15 cellular contexts compared by ENCODE assay signal in the genomic region with DNA sequence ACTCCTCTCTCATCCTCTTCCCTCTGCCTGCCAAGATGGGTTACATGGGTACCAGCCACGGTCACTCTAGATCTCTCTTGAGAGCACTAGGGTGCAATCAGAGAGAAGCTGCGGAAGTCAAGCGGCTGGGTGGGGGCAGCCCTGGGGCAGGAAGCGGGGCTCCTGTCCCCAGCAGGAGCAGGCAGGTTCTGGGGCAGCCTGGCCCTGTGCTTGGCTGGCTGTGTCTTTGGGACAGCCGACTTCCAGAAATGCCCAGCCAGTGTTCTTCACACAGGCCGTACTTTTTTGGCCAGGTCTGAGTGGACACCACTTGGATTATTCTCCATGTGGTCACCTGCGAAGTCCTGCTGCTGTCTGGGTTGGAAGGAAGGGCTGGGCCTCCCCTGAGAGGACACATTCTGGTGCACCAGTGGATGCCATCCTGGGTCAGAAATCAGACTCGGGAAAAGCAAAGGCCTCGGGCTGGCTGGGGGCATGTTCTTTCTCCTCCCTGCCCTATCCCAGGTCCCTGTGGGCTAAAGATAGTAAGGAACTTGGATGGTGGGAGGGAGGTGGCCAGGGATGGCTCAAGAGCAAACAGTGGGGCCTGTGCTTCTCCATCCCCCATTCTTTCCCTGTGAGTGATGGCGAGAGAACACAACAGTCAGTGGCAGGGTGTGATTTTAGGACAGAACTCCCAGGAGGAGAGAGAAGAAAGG.
DNase-seq lines count a peak whose midpoint lies in the region; ATAC-seq, FAIRE-seq and TF ChIP-seq lines count a peak whose summit lies in the region.
"Had no signal": no experiment of that assay in that cellular context is flagged by ENCODE, and none has a peak within 500 bp of the region (broad histone marks: within the 10 kb centered on the region; RNA-seq: fewer than 3 reads in every experiment).

No MANE protein-coding gene starts in this region.

- no peak for TF ChIP-seq EP300 in stomach (IDR thresholded peaks at IDR 0.05)

- CTCF ChIA-PET in activated CD4-positive, alpha-beta T cell treated with anti-CD3 and anti-CD28 coated beads, Interleukin-2, amount 10 ng/mL, durations not matched to agents 7 days and 5 days (lab: Charles Lee) = interaction anchor here (1.6 kb wide), 1 partner anchor 183 kb away, joined by 5 read pairs; no protein-coding TSS in a partner anchor

- intact Hi-C loops in kidney (cut with DNase I) = no loop called here
- intact Hi-C loops in stomach (cut with DNase I; ENCODE audit: low total_unique reads) = no loop called here

- TF ChIP-seq CTCF in kidney (IDR thresholded peaks at IDR 0.05; ENCODE audit: borderline replicate concordance, extremely low read depth, insufficient read depth) (no peak), stomach (IDR thresholded peaks at IDR 0.05) (no peak)

- peaks cover 0 to under 1% of the 10 kb centered on the region in 2 donors for H3K4me1 ChIP-seq in kidney (ENCODE audit: control insufficient read depth in 1 of 2, insufficient read depth in 1 of 2, low read depth in 1 of 2, low read length in 2 of 2)
- H3K4me1 ChIP-seq in stomach = peaks cover 17 to 54% (median 30%) of the 10 kb centered on the region in 4 donors

- H3K9ac ChIP-seq in kidney (ENCODE audit: low read length in 2 of 2) = no peak overlapping the region

- no peak overlapping the region for H3K4me3 ChIP-seq in kidney (ENCODE audit: low read length in 2 of 2)
- H3K4me3 ChIP-seq in stomach = no peak overlapping the region

- H3K27ac ChIP-seq in kidney (ENCODE audit: low read depth in 2 of 2, low read length in 2 of 2) (no peak overlapping the region), stomach (peak overlapping the region in 3 of 5 donors; percentile 16 to 73 (median 34))
- H3K27ac ChIP-seq: VCaP had no signal

- H3K27me3 Mint-ChIP-seq in activated CD4-positive, alpha-beta T cell treated with anti-CD3 and anti-CD28 coated beads, Interleukin-2, amount 10 ng/mL, durations not matched to agents 7 days and 5 days = no peaks in the 10 kb centered on the region
- no peaks in the 10 kb centered on the region for H3K27me3 Mint-ChIP-seq in activated T-cell treated with anti-CD3 and anti-CD28 coated beads, Interleukin-2, amount 50 U/mL, for 72 hours (ENCODE audit: low read depth)

- H3K36me3 Mint-ChIP-seq in activated CD4-positive, alpha-beta T cell treated with anti-CD3 and anti-CD28 coated beads, Interleukin-2, amount 10 ng/mL, durations not matched to agents 7 days and 5 days (ENCODE audit: low read depth) = peaks cover 51% of the 10 kb centered on the region
- peaks cover 9 to 27% of the 10 kb centered on the region in 2 donors for H3K36me3 Mint-ChIP-seq in activated T-cell treated with anti-CD3 and anti-CD28 coated beads, Interleukin-2, amount 50 U/mL, for 72 hours (ENCODE audit: insufficient read depth in 2 of 2)

- no peaks in the 10 kb centered on the region for H3K9me3 Mint-ChIP-seq in activated CD4-positive, alpha-beta T cell treated with anti-CD3 and anti-CD28 coated beads, Interleukin-2, amount 10 ng/mL, durations not matched to agents 7 days and 5 days
- H3K9me3 Mint-ChIP-seq in activated T-cell treated with anti-CD3 and anti-CD28 coated beads, Interleukin-2, amount 50 U/mL, for 72 hours = no peaks in the 10 kb centered on the region
- H3K9me3 Mint-ChIP-seq: endodermal cell, mesothelial cell of epicardium had no signal

- H3K27me3 ChIP-seq in stomach = no peaks in the 10 kb centered on the region

- POLR2A ChIA-PET in activated CD4-positive, alpha-beta T cell treated with anti-CD3 and anti-CD28 coated beads, Interleukin-2, amount 10 ng/mL, durations not matched to agents 7 days and 5 days (lab: Charles Lee) = no interaction called here

- H3K4me1 Mint-ChIP-seq in activated CD4-positive, alpha-beta T cell treated with anti-CD3 and anti-CD28 coated beads, Interleukin-2, amount 10 ng/mL, durations not matched to agents 7 days and 5 days = peaks cover 61% of the 10 kb centered on the region
- peaks cover 79% of the 10 kb centered on the region for H3K4me1 Mint-ChIP-seq in activated T-cell treated with anti-CD3 and anti-CD28 coated beads, Interleukin-2, amount 50 U/mL, for 72 hours (ENCODE audit: low read depth)

- WGBS in stomach, 5 donors = 75 to 92% (median 86%) methylated on average over 7 to 10 of the region's 10 CpGs

- no peak overlapping the region for H3K4me3 Mint-ChIP-seq in activated CD4-positive, alpha-beta T cell treated with anti-CD3 and anti-CD28 coated beads, Interleukin-2, amount 10 ng/mL, durations not matched to agents 7 days and 5 days
- peak overlapping the region; percentile 25 to 89 for H3K4me3 Mint-ChIP-seq in activated T-cell treated with anti-CD3 and anti-CD28 coated beads, Interleukin-2, amount 50 U/mL, for 72 hours
- H3K4me3 Mint-ChIP-seq: endodermal cell, mesothelial cell of epicardium had no signal

- DNase-seq in activated CD4-positive, alpha-beta T cell treated with anti-CD3 and anti-CD28 coated beads, Interleukin-2, amount 10 ng/mL, durations not matched to agents 7 days and 5 days = no peak
- no peak for DNase-seq in activated CD4-positive, alpha-beta T cell treated with anti-CD3 and anti-CD28 coated beads, Interleukin-2, amount 50 U/mL, for 48 hours
- DNase-seq in activated T-cell treated with anti-CD3 and anti-CD28 coated beads, Interleukin-2, amount 50 U/mL, for 72 hours = no peak
- DNase-seq in kidney = peak; percentile 50
- no peak for DNase-seq in stomach
- no peak for DNase-seq in NCI-H2029 treated with DMSO at 0.1 percent for 48 hours (lab: John Stamatoyannopoulos, UW)
- DNase-seq in NCI-H1417 treated with DMSO at 0.1 percent for 48 hours (lab: John Stamatoyannopoulos, UW) = no peak
- DNase-seq: DMS79, MV-4-11, NCI-H446 treated with DMSO at 0.1 percent for 48 hours had no signal

- FAIRE-seq in kidney (lab: Jason Lieb, UNC) = no peak
- FAIRE-seq: A204.1 had no signal

- TF ChIP-seq POLR2A in stomach (IDR thresholded peaks at IDR 0.05) = no peak

- H3K27ac Mint-ChIP-seq in activated CD4-positive, alpha-beta T cell treated with anti-CD3 and anti-CD28 coated beads, Interleukin-2, amount 10 ng/mL, durations not matched to agents 7 days and 5 days = peak overlapping the region; percentile 89
- peak overlapping the region; percentile 50 for H3K27ac Mint-ChIP-seq in activated T-cell treated with anti-CD3 and anti-CD28 coated beads, Interleukin-2, amount 50 U/mL, for 72 hours
- H3K27ac Mint-ChIP-seq: endodermal cell, mesothelial cell of epicardium had no signal

- H3K9me3 ChIP-seq in kidney (ENCODE audit: control insufficient read depth in 1 of 2, low read length in 2 of 2) (no peaks in the 10 kb centered on the region), stomach (no peaks in the 10 kb centered on the region)

- peaks cover 15 to 28% of the 10 kb centered on the region in 2 donors for H3K36me3 ChIP-seq in kidney (ENCODE audit: control insufficient read depth in 1 of 2, insufficient read depth in 2 of 2, low read length in 2 of 2)
- peaks cover 35 to 71% (median 63%) of the 10 kb centered on the region in 4 donors for H3K36me3 ChIP-seq in stomach

- ATAC-seq in activated T-cell treated with anti-CD3 and anti-CD28 coated beads, Interleukin-2, amount 50 U/mL, for 72 hours (replicated peaks in 1 of 2) = no peak
- ATAC-seq in HG03442 (IDR thresholded peaks at IDR 0.05; ENCODE audit: unreplicated experiment) = no peak

Comparison
In these comparisons a context has a peak if more than half of its experiments do, and no peak if none do; other contexts are left out.
1. H3K27ac ChIP-seq: peak in stomach (3 of 5); none in kidney (0 of 2).